Comparison of ENCODE assay signal across 1 cellular context in the genomic region with DNA sequence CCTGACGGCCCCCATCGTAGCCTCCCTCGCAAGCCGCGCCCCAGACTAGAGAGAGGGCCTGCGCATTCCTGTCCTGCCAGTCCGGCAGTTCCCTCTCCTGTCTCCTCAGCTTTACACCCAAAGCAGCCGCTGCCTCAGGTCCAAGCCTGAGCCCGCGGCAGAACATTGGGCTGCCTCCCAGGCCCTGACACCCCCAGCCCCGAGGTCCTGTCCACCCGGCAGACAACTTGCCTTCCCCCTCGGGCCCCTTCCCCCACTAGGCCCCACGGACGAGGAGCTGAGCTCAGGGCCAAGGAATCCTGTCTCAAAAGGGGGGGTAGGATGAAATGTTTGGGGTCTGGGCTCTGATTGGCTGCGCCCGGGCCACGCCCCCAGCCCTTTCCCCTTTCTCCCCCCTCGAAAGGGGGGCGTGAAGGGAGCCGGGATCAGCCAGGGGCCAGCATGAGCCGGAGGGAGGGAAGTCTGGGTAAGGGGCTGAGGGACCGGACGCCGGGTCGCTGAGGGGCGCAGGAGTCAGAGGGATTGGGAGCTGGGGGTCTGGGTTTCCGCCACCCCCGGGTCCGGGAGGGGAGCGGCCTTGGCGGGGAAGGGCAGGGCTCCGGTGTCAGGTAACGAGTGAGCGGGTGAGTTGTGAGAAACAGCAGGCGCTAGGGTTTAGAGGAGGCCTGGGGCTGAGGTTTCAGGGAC.
TF ChIP-seq lines count a peak whose summit lies in the region.

TSS of gene CTF1 (plus strand) at position 412 of the 687 bp plus-strand sequence. CDS start at position 442, 30 bp downstream.

TF ChIP-seq in H1, 55 proteins besides CTCF, POLR2A, EP300 and RAD21 (continued from another document):
- TF ChIP-seq, protein P1, sequence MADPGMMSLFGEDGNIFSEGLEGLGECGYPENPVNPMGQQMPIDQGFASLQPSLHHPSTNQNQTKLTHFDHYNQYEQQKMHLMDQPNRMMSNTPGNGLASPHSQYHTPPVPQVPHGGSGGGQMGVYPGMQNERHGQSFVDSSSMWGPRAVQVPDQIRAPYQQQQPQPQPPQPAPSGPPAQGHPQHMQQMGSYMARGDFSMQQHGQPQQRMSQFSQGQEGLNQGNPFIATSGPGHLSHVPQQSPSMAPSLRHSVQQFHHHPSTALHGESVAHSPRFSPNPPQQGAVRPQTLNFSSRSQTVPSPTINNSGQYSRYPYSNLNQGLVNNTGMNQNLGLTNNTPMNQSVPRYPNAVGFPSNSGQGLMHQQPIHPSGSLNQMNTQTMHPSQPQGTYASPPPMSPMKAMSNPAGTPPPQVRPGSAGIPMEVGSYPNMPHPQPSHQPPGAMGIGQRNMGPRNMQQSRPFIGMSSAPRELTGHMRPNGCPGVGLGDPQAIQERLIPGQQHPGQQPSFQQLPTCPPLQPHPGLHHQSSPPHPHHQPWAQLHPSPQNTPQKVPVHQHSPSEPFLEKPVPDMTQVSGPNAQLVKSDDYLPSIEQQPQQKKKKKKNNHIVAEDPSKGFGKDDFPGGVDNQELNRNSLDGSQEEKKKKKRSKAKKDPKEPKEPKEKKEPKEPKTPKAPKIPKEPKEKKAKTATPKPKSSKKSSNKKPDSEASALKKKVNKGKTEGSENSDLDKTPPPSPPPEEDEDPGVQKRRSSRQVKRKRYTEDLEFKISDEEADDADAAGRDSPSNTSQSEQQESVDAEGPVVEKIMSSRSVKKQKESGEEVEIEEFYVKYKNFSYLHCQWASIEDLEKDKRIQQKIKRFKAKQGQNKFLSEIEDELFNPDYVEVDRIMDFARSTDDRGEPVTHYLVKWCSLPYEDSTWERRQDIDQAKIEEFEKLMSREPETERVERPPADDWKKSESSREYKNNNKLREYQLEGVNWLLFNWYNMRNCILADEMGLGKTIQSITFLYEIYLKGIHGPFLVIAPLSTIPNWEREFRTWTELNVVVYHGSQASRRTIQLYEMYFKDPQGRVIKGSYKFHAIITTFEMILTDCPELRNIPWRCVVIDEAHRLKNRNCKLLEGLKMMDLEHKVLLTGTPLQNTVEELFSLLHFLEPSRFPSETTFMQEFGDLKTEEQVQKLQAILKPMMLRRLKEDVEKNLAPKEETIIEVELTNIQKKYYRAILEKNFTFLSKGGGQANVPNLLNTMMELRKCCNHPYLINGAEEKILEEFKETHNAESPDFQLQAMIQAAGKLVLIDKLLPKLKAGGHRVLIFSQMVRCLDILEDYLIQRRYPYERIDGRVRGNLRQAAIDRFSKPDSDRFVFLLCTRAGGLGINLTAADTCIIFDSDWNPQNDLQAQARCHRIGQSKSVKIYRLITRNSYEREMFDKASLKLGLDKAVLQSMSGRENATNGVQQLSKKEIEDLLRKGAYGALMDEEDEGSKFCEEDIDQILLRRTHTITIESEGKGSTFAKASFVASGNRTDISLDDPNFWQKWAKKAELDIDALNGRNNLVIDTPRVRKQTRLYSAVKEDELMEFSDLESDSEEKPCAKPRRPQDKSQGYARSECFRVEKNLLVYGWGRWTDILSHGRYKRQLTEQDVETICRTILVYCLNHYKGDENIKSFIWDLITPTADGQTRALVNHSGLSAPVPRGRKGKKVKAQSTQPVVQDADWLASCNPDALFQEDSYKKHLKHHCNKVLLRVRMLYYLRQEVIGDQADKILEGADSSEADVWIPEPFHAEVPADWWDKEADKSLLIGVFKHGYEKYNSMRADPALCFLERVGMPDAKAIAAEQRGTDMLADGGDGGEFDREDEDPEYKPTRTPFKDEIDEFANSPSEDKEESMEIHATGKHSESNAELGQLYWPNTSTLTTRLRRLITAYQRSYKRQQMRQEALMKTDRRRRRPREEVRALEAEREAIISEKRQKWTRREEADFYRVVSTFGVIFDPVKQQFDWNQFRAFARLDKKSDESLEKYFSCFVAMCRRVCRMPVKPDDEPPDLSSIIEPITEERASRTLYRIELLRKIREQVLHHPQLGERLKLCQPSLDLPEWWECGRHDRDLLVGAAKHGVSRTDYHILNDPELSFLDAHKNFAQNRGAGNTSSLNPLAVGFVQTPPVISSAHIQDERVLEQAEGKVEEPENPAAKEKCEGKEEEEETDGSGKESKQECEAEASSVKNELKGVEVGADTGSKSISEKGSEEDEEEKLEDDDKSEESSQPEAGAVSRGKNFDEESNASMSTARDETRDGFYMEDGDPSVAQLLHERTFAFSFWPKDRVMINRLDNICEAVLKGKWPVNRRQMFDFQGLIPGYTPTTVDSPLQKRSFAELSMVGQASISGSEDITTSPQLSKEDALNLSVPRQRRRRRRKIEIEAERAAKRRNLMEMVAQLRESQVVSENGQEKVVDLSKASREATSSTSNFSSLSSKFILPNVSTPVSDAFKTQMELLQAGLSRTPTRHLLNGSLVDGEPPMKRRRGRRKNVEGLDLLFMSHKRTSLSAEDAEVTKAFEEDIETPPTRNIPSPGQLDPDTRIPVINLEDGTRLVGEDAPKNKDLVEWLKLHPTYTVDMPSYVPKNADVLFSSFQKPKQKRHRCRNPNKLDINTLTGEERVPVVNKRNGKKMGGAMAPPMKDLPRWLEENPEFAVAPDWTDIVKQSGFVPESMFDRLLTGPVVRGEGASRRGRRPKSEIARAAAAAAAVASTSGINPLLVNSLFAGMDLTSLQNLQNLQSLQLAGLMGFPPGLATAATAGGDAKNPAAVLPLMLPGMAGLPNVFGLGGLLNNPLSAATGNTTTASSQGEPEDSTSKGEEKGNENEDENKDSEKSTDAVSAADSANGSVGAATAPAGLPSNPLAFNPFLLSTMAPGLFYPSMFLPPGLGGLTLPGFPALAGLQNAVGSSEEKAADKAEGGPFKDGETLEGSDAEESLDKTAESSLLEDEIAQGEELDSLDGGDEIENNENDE (IDR thresholded peaks at IDR 0.05; ENCODE audit: insufficient replicate concordance, low read length), result no peak
- TF ChIP-seq CHD2 (IDR thresholded peaks at IDR 0.05; ENCODE audit: low read length) (no peak), RFX5 (IDR thresholded peaks at IDR 0.05; ENCODE audit: borderline replicate concordance, low read depth, low read length) (no peak), BACH1 (IDR thresholded peaks at IDR 0.05; ENCODE audit: low read length) (no peak), SAP30 (IDR thresholded peaks at IDR 0.05; ENCODE audit: insufficient read depth, insufficient replicate concordance, low read length) (peak; percentile 32), PHF8 (conservative IDR thresholded peaks at IDR 0.05; ENCODE audit: low read depth, low read length) (peak; percentile 45; the same call in 1 of the 2 replicates), TBP (IDR thresholded peaks at IDR 0.05; ENCODE audit: low read depth, low read length) (0 out of 2 replicates have a peak, but pooled peaks have one; percentile 33), SIN3A (conservative IDR thresholded peaks at IDR 0.05 in 1 of 2, IDR thresholded peaks at IDR 0.05 in 1 of 2; ENCODE audit: low read depth in 1 of 2, low read length in 2 of 2) (0 out of 4 replicates have a peak, but pooled peaks of 1 of the 2 experiments have one; percentile 39), SP1 (IDR thresholded peaks at IDR 0.05; ENCODE audit: low read depth, low read length) (peak; percentile 37; the same call in 1 of the 2 replicates)
